ENCODE assay signal across 8 cellular contexts in the genomic region with DNA sequence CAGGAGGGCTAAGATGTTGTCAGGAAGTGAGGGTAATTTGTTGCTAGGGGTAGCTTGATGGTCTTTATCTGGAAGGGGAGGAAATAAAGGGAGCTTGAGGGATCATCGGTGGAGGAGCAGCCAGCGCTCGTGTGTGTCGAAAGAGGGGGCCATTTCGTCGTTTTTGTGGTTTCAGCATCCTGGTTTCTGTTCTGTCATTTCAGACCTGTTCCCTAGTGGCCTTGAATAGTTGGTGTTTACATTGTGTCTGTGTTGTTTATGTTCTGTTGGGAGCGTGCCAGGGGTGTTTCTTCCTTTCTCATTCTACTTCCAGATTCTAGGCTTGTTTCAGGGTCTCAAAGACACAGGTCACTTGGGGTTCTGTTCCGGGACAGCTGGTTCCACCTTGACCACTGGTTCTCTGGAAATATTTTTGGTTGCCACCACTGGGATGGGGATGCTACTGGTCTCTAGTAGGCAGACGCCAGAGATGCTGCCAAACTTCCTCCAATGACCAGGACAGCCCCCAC.
DNase-seq lines count a peak whose midpoint lies in the region; ATAC-seq and TF ChIP-seq lines count a peak whose summit lies in the region.

No MANE protein-coding gene starts in this region.

- in situ Hi-C loops in GM13977 (cut with MboI; ENCODE audit: low pct_unique_long_range_greater_than_20kb, low sequenced_read_pairs, unreplicated experiment): no loop called here

- ATAC-seq in HG03432 (IDR thresholded peaks at IDR 0.05; ENCODE audit: unreplicated experiment) (peak; percentile 70), HG02763 (IDR thresholded peaks at IDR 0.05; ENCODE audit: unreplicated experiment) (no peak), HG02642 (IDR thresholded peaks at IDR 0.05; ENCODE audit: poor library complexity, unreplicated experiment) (no peak), GM21825 (IDR thresholded peaks at IDR 0.05; ENCODE audit: unreplicated experiment) (no peak), GM18873 (IDR thresholded peaks at IDR 0.05; ENCODE audit: low FRiP score, unreplicated experiment) (no peak)

- peak; percentile 70 for DNase-seq in GM13977 (ENCODE audit: low spot score)
- peak; percentile 77 for DNase-seq in SIG-M5 (lab: John Stamatoyannopoulos, UW)
- peak; percentile 62 for DNase-seq in left kidney (ENCODE audit: low read depth, low spot score)

- peak; percentile 60 for TF ChIP-seq CTCF in GM13977 (IDR thresholded peaks at IDR 0.05; ENCODE audit: extremely low read depth, insufficient read depth, missing control alignments)
